Comparison of ENCODE assay signal across 11 cellular contexts in genomic region chr16:2056077-2056476, GRCh38. TPM values are rescaled to one million over a fixed set of nuclear protein-coding genes. Genes with fewer than 3 reads are reported as not detected.
DNase-seq lines count a peak whose midpoint lies in the region; ATAC-seq and TF ChIP-seq lines count a peak whose summit lies in the region.
"Had no signal": no experiment of that assay in that cellular context is flagged by ENCODE, and none has a peak within 500 bp of the region (broad histone marks: within the 10 kb centered on the region; RNA-seq: fewer than 3 reads in every experiment).

No MANE protein-coding gene starts in this region.

- intact Hi-C loops in Right ventricle myocardium superior (cut with DNase I): no loop called here
- intact Hi-C loops in cardiac septum (cut with DNase I): no loop called here

- H3K27ac Mint-ChIP-seq in activated CD4-positive, alpha-beta memory T cell treated with anti-CD3 and anti-CD28 coated beads, Interleukin-2, amount 10 ng/mL, durations not matched to agents 7 days and 5 days: no peak overlapping the region

- no peaks in the 10 kb centered on the region for H3K4me1 Mint-ChIP-seq in activated CD4-positive, alpha-beta memory T cell treated with anti-CD3 and anti-CD28 coated beads, Interleukin-2, amount 10 ng/mL, durations not matched to agents 7 days and 5 days

- H3K4me3 Mint-ChIP-seq in activated CD4-positive, alpha-beta memory T cell treated with anti-CD3 and anti-CD28 coated beads, Interleukin-2, amount 10 ng/mL, durations not matched to agents 7 days and 5 days: no peak overlapping the region

- POLR2A ChIA-PET in activated CD4-positive, alpha-beta memory T cell treated with anti-CD3 and anti-CD28 coated beads, Interleukin-2, amount 10 ng/mL, durations not matched to agents 7 days and 5 days (lab: Charles Lee): no interaction called here

- no peaks in the 10 kb centered on the region for H3K27me3 Mint-ChIP-seq in activated CD4-positive, alpha-beta memory T cell treated with anti-CD3 and anti-CD28 coated beads, Interleukin-2, amount 10 ng/mL, durations not matched to agents 7 days and 5 days

- peak; percentile 28 for ATAC-seq in Right ventricle myocardium superior (ENCODE audit: poor library complexity)
- ATAC-seq in GM19455 (IDR thresholded peaks at IDR 0.05; ENCODE audit: unreplicated experiment): no peak
- ATAC-seq: mucosa of descending colon had no signal

- TF ChIP-seq CTCF in foreskin fibroblast (IDR thresholded peaks at IDR 0.05; ENCODE audit: low read depth, low read length): peak; percentile 41

- DNase-seq in Right ventricle myocardium superior (no peak), cardiac septum (ENCODE audit: low spot score) (no peak), foreskin fibroblast (peak in 1 of 2 donors; percentile 53), NOMO-1 (lab: John Stamatoyannopoulos, UW; ENCODE audit: unreplicated experiment in 2 of 2) (no peak)
- DNase-seq in activated CD4-positive, alpha-beta memory T cell treated with anti-CD3 and anti-CD28 coated beads, Interleukin-2, amount 10 ng/mL, durations not matched to agents 7 days and 5 days: no peak
- DNase-seq: activated T-cell treated with anti-CD3 and anti-CD28 coated beads, Interleukin-2, amount 50 U/mL, for 1 hour; effector CD4-positive, alpha-beta T cell; mucosa of descending colon; SIG-M5; stimulated activated CD4-positive, alpha-beta T cell treated with anti-CD3 and anti-CD28 coated beads, Interleukin-4, amount 100 ng/mL, for 24 hours had no signal

- no peak overlapping the region for H3K4me3 ChIP-seq in foreskin fibroblast (ENCODE audit: low read depth in 1 of 2, low read length in 2 of 2)
- H3K4me3 ChIP-seq: mucosa of descending colon had no signal

- CTCF ChIA-PET in activated CD4-positive, alpha-beta memory T cell treated with anti-CD3 and anti-CD28 coated beads, Interleukin-2, amount 10 ng/mL, durations not matched to agents 7 days and 5 days (lab: Charles Lee): interaction anchor here (1.5 to 1.7 kb wide), 2 partner anchors 8 to 34 kb away, joined by 5 to 6 read pairs; partner anchors contain the start of genes NTHL1 and TSC2

- H3K9me3 Mint-ChIP-seq in activated CD4-positive, alpha-beta memory T cell treated with anti-CD3 and anti-CD28 coated beads, Interleukin-2, amount 10 ng/mL, durations not matched to agents 7 days and 5 days: no peaks in the 10 kb centered on the region

- peaks cover 3% of the 10 kb centered on the region for H3K36me3 Mint-ChIP-seq in activated CD4-positive, alpha-beta memory T cell treated with anti-CD3 and anti-CD28 coated beads, Interleukin-2, amount 10 ng/mL, durations not matched to agents 7 days and 5 days (ENCODE audit: low read depth)

RNA-seq across cellular contexts. Expression of gene TSC2, which starts 8.3 kb away (rescaled TPM):
- total RNA-seq in Right ventricle myocardium superior (67.8 TPM), cardiac septum (73.3 TPM)
- 10 to 100 TPM; 88.4 to 90.1 TPM for total RNA-seq in activated CD4-positive, alpha-beta memory T cell treated with anti-CD3 and anti-CD28 coated beads, Interleukin-2, amount 10 ng/mL, durations not matched to agents 7 days and 5 days

RNA-seq across cellular contexts. Expression of gene NTHL1, which starts 8.4 kb away (rescaled TPM):
- total RNA-seq in Right ventricle myocardium superior: 26.2 TPM
- 10.4 TPM for total RNA-seq in cardiac septum
- 10 to 100 TPM; 22.5 to 24.5 TPM for total RNA-seq in activated CD4-positive, alpha-beta memory T cell treated with anti-CD3 and anti-CD28 coated beads, Interleukin-2, amount 10 ng/mL, durations not matched to agents 7 days and 5 days

RNA-seq across cellular contexts. Expression of gene NHERF2, which starts 29.4 kb away (rescaled TPM):
- total RNA-seq in Right ventricle myocardium superior (258 TPM), cardiac septum (183 TPM)
- under 1 TPM; 0.85 to 0.96 TPM for total RNA-seq in activated CD4-positive, alpha-beta memory T cell treated with anti-CD3 and anti-CD28 coated beads, Interleukin-2, amount 10 ng/mL, durations not matched to agents 7 days and 5 days

RNA-seq across cellular contexts. Expression of gene NPW, which starts 36.5 kb away (rescaled TPM):
- total RNA-seq in Right ventricle myocardium superior (not detected), cardiac septum (not detected)
- total RNA-seq in activated CD4-positive, alpha-beta memory T cell treated with anti-CD3 and anti-CD28 coated beads, Interleukin-2, amount 10 ng/mL, durations not matched to agents 7 days and 5 days: under 1 TPM; 0.48 to 0.65 TPM

RNA-seq across cellular contexts. Expression of gene ZNF598, which starts 46.5 kb away (rescaled TPM):
- total RNA-seq in Right ventricle myocardium superior: 17.2 TPM
- total RNA-seq in cardiac septum: 21.9 TPM
- 10 to 100 TPM; 52.1 to 53.6 TPM for total RNA-seq in activated CD4-positive, alpha-beta memory T cell treated with anti-CD3 and anti-CD28 coated beads, Interleukin-2, amount 10 ng/mL, durations not matched to agents 7 days and 5 days

Comparison
In these comparisons a context has a peak if more than half of its experiments do, and no peak if none do; other contexts are left out.
1. RNA of gene NHERF2, which starts 29.4 kb away (total RNA-seq): 258 TPM in Right ventricle myocardium superior (single experiment) and 183 TPM in cardiac septum (single experiment); 0.85 to 0.96 TPM in activated CD4-positive, alpha-beta memory T cell treated with anti-CD3 and anti-CD28 coated beads, Interleukin-2, amount 10 ng/mL, durations not matched to agents 7 days and 5 days; every median in the first group is over 10 times any median in the second.